In the genomic region with DNA sequence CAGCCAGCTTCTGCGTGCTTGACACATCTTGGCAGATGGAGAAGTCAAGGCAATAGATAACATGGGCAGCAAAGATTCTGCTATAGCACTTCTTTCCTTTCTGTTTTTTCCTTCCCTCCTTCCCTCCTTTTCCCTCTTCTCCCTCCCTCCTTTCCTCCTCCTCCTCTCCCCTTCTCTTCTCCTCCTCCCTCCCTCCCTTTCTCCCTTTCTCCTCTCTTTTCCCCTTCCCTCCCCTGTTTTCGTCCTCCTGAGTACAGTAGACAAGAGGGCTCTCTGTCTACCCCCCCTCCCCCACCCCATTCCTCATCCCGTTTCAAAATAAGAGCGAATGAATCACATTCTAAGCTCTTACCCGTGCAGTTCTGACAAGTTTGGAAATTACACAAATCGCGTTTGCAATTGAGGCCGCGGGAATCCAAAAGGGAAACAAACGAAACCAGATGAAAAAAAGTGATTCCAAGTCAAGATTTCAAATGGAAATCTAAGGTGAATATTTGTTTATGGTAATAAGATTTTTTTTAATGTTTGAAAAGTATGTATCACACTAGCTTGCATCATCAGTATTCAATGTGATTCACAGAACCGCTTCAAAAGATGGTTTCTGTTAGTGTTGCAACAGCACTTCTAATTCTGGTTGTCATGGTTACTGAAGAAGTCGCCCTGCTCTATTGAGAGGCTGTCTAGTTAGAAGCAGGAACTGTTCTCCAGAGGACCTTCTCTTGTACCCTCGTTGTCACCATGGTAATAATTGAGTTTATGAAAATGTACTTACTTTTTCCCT, we compare ENCODE assay signal across 9 cellular contexts. TPM values are rescaled to one million over a fixed set of nuclear protein-coding genes. Genes with fewer than 3 reads are reported as not detected.
DNase-seq lines count a peak whose midpoint lies in the region; ATAC-seq and TF ChIP-seq lines count a peak whose summit lies in the region.
"Had no signal": no experiment of that assay in that cellular context is flagged by ENCODE, and none has a peak within 500 bp of the region (broad histone marks: within the 10 kb centered on the region; RNA-seq: fewer than 3 reads in every experiment).

No MANE protein-coding gene starts in this region.

- no peaks in the 10 kb centered on the region for H3K9me3 Mint-ChIP-seq in activated naive CD8-positive, alpha-beta T cell treated with anti-CD3 and anti-CD28 coated beads, Interleukin-2, amount 50 U/mL, for 24 hours

- no peak overlapping the region for H2BK120ac ChIP-seq in trophoblast cell (ENCODE audit: insufficient read depth, low read length, poor library complexity)

- H3K9me3 ChIP-seq in NT2/D1 (ENCODE audit: insufficient read depth, low read length) (no peaks in the 10 kb centered on the region), cardiac muscle cell (ENCODE audit: low read depth) (no peaks in the 10 kb centered on the region), trophoblast cell (ENCODE audit: insufficient read depth, low read depth, low read length) (peaks cover 4% of the 10 kb centered on the region)

- DNase-seq in NCI-H345 (lab: John Stamatoyannopoulos, UW) = peak; percentile 10
- no peak for DNase-seq in NCI-H345 treated with DMSO at 0.1 percent for 48 hours (lab: John Stamatoyannopoulos, UW; ENCODE audit: unreplicated experiment)
- DNase-seq in NT2/D1 (ENCODE audit: low read depth, low spot score) = no peak
- DNase-seq in activated naive CD8-positive, alpha-beta T cell treated with anti-CD3 and anti-CD28 coated beads, Interleukin-2, amount 50 U/mL, for 24 hours = peak; percentile 37
- DNase-seq in cardiac muscle cell (ENCODE audit: low read depth in 1 of 2, low spot score in 1 of 2) = peak in 1 of 2 donors; percentile 92
- peak; percentile 61 to 95 for DNase-seq in trophoblast cell
- DNase-seq in effector CD4-positive, alpha-beta T cell = no peak
- DNase-seq: DND-41 had no signal

- peaks cover 3% of the 10 kb centered on the region for H3K4me1 ChIP-seq in NT2/D1 (ENCODE audit: insufficient read depth, insufficient read length)
- peaks cover 21% of the 10 kb centered on the region for H3K4me1 ChIP-seq in cardiac muscle cell (ENCODE audit: low read depth)
- H3K4me1 ChIP-seq in trophoblast cell (ENCODE audit: control insufficient read depth in 1 of 2, insufficient read depth in 2 of 2, low read length in 2 of 2) = peaks cover 6 to 12% of the 10 kb centered on the region in 2 experiments

- no peak overlapping the region for H2AFZ ChIP-seq in trophoblast cell (ENCODE audit: insufficient read depth, low read length, poor library complexity)

- H2BK12ac ChIP-seq in trophoblast cell (ENCODE audit: low read length) = no peak overlapping the region

- no peak overlapping the region for H3K23ac ChIP-seq in trophoblast cell (ENCODE audit: low read length)

- no peak overlapping the region for H4K12ac ChIP-seq in trophoblast cell (ENCODE audit: low read depth, low read length)

- peak; percentile 54 for ATAC-seq in HG03060 (IDR thresholded peaks at IDR 0.05; ENCODE audit: low read depth, unreplicated experiment)
- ATAC-seq in activated naive CD8-positive, alpha-beta T cell treated with anti-CD3 and anti-CD28 coated beads, Interleukin-2, amount 50 U/mL, for 24 hours = peak; percentile 81

- no peak overlapping the region for H3K18ac ChIP-seq in trophoblast cell (ENCODE audit: low read length)

- peaks cover 24% of the 10 kb centered on the region for H3K27me3 Mint-ChIP-seq in activated naive CD8-positive, alpha-beta T cell treated with anti-CD3 and anti-CD28 coated beads, Interleukin-2, amount 50 U/mL, for 24 hours

- TF ChIP-seq CTCF in cardiac muscle cell (IDR thresholded peaks at IDR 0.05; ENCODE audit: low read depth, low read length) = no peak

- peaks cover 2% of the 10 kb centered on the region for H3K36me3 Mint-ChIP-seq in activated naive CD8-positive, alpha-beta T cell treated with anti-CD3 and anti-CD28 coated beads, Interleukin-2, amount 50 U/mL, for 24 hours (ENCODE audit: low read depth)

- no CpG with 5 or more reads among the region's 13 CpGs for WGBS in trophoblast cell (ENCODE audit: extremely low coverage, insufficient coverage, insufficient read length)

- H3K79me2 ChIP-seq in trophoblast cell (ENCODE audit: control insufficient read depth, insufficient read depth, low read length, poor library complexity) = no peaks in the 10 kb centered on the region

- H3K4me3 ChIP-seq in NT2/D1 (ENCODE audit: insufficient read length, low read depth) = peak overlapping the region; percentile 54
- H3K4me3 ChIP-seq in cardiac muscle cell = peak overlapping the region; percentile 53
- no peak overlapping the region for H3K4me3 ChIP-seq in trophoblast cell (ENCODE audit: low read depth, low read length)

- H3K4me3 Mint-ChIP-seq in activated naive CD8-positive, alpha-beta T cell treated with anti-CD3 and anti-CD28 coated beads, Interleukin-2, amount 50 U/mL, for 24 hours = peak overlapping the region; percentile 81

- H2BK5ac ChIP-seq in trophoblast cell (ENCODE audit: low read depth, low read length, poor library complexity) = no peak overlapping the region

- H3K27me3 ChIP-seq in NT2/D1 (ENCODE audit: insufficient read depth, insufficient read length) (peaks cover 39% of the 10 kb centered on the region), cardiac muscle cell (peaks cover 16% of the 10 kb centered on the region), trophoblast cell (ENCODE audit: insufficient read depth, low read length) (peaks cover 22% of the 10 kb centered on the region)

- peak overlapping the region; percentile 80 for H3K27ac Mint-ChIP-seq in activated naive CD8-positive, alpha-beta T cell treated with anti-CD3 and anti-CD28 coated beads, Interleukin-2, amount 50 U/mL, for 24 hours

- H3K27ac ChIP-seq in cardiac muscle cell (no peak overlapping the region), trophoblast cell (ENCODE audit: low read depth, low read length) (no peak overlapping the region)

- H3K4ac ChIP-seq in trophoblast cell (ENCODE audit: low read depth, low read length) = no peak overlapping the region

- no peak overlapping the region for H4K8ac ChIP-seq in trophoblast cell (ENCODE audit: low read depth, low read length)

- H2AK5ac ChIP-seq in trophoblast cell (ENCODE audit: low read length) = no peak overlapping the region

- H3K4me1 Mint-ChIP-seq in activated naive CD8-positive, alpha-beta T cell treated with anti-CD3 and anti-CD28 coated beads, Interleukin-2, amount 50 U/mL, for 24 hours = peaks cover 23% of the 10 kb centered on the region

- no peak overlapping the region for H4K91ac ChIP-seq in trophoblast cell (ENCODE audit: low read depth, low read length)

- no peaks in the 10 kb centered on the region for H3K79me1 ChIP-seq in trophoblast cell (ENCODE audit: low read length)

- H3K9ac ChIP-seq in NT2/D1 (ENCODE audit: insufficient read length, low read depth) (no peak overlapping the region), trophoblast cell (ENCODE audit: low read length) (no peak overlapping the region)

- no peaks in the 10 kb centered on the region for H3K36me3 ChIP-seq in NT2/D1 (ENCODE audit: insufficient read depth, insufficient read length, low read length)
- H3K36me3 ChIP-seq in cardiac muscle cell = no peaks in the 10 kb centered on the region
- no peaks in the 10 kb centered on the region for H3K36me3 ChIP-seq in trophoblast cell (ENCODE audit: control insufficient read depth in 1 of 2, insufficient read depth in 2 of 2, low read length in 2 of 2)

- H3K14ac ChIP-seq in trophoblast cell (ENCODE audit: low read length) = no peak overlapping the region

- peak overlapping the region; percentile 94 for H3K4me2 ChIP-seq in trophoblast cell (ENCODE audit: low read length)

RNA-seq across cellular contexts. Expression of a gene that starts 1.3 kb away (rescaled TPM):
- total RNA-seq in cardiac muscle cell = 0.74 and 0.98 TPM in 2 replicates
- 0.27 and 1.9 TPM in 2 replicates for polyA plus RNA-seq in cardiac muscle cell
- 0.11 TPM in 2 replicates for polyA plus RNA-seq in trophoblast cell (2013)

Comparison
In these comparisons a context has a peak if more than half of its experiments do, and no peak if none do; other contexts are left out.
1. DNase-seq: peak in NCI-H345 (single experiment), activated naive CD8-positive, alpha-beta T cell treated with anti-CD3 and anti-CD28 coated beads, Interleukin-2, amount 50 U/mL, for 24 hours (single experiment) and trophoblast cell (2 of 2); none in NCI-H345 treated with DMSO at 0.1 percent for 48 hours (single experiment), NT2/D1 (single experiment) and effector CD4-positive, alpha-beta T cell (single experiment).